Comparison of ENCODE assay signal across 1 cellular context in the genomic region with DNA sequence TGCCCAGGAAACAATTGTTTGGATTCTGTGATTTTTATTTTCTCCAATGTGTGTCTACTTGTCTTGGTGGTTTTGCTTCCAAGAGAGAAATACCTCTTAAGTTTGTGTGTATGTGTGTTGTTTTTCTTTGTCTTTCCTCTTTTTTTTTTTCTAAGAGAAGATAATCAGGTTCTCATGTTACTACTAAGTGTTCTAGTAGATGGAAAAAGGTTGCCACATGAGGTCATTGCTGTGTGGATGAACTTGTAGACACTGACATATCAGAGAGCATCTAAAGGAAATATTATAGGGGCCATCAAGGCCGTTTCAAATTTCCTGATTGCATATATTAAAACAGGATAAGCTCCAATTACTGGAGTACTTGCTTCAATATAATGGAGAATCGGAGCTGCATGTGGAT.
TF ChIP-seq lines count a peak whose summit lies in the region.

No MANE protein-coding gene starts in this region.

TF ChIP-seq in HEK293, 187 proteins besides CTCF, POLR2A, EP300 and RAD21 (continued from another document):
- TF ChIP-seq, protein P1, sequence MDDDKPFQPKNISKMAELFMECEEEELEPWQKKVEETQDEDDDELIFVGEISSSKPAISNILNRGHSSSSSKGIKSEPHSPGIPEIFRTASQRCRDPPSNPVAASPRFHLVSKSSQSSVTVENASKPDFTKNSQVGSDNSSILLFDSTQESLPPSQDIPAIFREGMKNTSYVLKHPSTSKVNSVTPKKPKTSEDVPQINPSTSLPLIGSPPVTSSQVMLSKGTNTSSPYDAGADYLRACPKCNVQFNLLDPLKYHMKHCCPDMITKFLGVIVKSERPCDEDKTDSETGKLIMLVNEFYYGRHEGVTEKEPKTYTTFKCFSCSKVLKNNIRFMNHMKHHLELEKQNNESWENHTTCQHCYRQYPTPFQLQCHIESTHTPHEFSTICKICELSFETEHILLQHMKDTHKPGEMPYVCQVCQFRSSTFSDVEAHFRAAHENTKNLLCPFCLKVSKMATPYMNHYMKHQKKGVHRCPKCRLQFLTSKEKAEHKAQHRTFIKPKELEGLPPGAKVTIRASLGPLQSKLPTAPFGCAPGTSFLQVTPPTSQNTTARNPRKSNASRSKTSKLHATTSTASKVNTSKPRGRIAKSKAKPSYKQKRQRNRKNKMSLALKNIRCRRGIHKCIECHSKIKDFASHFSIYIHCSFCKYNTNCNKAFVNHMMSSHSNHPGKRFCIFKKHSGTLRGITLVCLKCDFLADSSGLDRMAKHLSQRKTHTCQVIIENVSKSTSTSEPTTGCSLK (tag by site-specific recombination; IDR thresholded peaks at IDR 0.05) = no peak
